14 cellular contexts compared by ENCODE assay signal in the genomic region with DNA sequence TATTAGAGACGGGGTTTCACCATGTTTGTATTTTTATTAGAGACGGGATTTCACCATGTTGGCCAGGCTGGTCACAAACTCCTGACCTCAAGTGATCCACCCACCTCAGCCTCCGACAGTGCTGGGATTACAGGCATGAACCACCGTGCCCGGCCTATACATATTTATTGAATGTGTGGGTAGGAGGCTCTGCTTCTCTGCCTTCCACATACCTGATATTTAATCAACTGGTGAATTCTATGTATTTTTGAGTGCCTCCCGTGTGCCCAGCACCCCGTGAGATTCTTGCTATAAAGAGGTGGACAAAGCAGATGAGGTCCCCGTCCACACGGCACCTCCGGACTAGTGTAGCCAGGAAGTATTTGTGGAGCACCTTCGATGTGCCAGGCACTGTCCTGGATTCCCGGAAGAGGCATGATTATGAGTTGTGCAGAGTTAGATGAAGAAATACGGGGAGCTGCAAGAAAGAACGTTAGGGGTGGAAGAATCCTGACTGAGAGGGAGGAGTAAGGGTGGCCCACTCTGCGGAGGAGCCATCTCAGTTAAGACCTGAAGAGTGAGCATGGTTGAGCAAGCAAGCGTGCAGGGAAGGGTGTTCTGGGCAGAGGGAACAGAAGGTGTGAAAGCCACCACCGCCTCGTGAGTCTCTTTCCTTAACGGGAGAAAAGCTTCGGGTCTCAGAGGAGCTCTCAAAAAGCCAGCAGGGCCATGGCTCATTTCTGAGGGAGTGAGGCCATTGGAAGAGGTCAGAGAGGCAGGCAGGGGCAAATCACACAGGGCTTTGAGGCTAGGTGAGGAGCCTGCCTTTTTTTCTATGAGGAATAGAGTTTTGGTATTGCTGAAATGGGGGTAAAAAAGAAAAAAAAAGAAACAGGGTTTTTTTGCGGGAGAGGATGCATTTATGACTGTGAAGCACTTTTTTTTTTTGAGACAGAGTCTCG. TPM values are rescaled to one million over a fixed set of nuclear protein-coding genes. Genes with fewer than 3 reads are reported as not detected.
A peak's percentile ranks its signal among the peaks of the same experiment; 100 is the strongest.
DNase-seq lines count a peak whose midpoint lies in the region; ATAC-seq and TF ChIP-seq lines count a peak whose summit lies in the region.
"Had no signal": no experiment of that assay in that cellular context is flagged by ENCODE, and none has a peak within 500 bp of the region (broad histone marks: within the 10 kb centered on the region; RNA-seq: fewer than 3 reads in every experiment).

No MANE protein-coding gene starts in this region.

- no peaks in the 10 kb centered on the region for H3K36me3 ChIP-seq in Caco-2 (ENCODE audit: control insufficient read depth, insufficient read depth, low read length)
- H3K36me3 ChIP-seq in NT2/D1 (ENCODE audit: insufficient read depth, insufficient read length, low read length): peaks cover 5% of the 10 kb centered on the region
- H3K36me3 ChIP-seq in prostate gland: no peaks in the 10 kb centered on the region

- no peaks in the 10 kb centered on the region for H3K27me3 ChIP-seq in Caco-2 (replicated peaks; ENCODE audit: control insufficient read depth, insufficient read depth, low read length)
- H3K27me3 ChIP-seq in NT2/D1 (ENCODE audit: insufficient read depth, insufficient read length): no peaks in the 10 kb centered on the region
- H3K27me3 ChIP-seq in prostate gland (replicated peaks; ENCODE audit: insufficient read depth): no peaks in the 10 kb centered on the region

- POLR2A ChIA-PET in Caco-2 (lab: Charles Lee): interaction anchor here (0.6 kb wide), 1 partner anchor 86 kb away, joined by 4 read pairs; no protein-coding TSS in a partner anchor

- CTCF ChIA-PET in Caco-2 (lab: Charles Lee): no interaction called here

- peak overlapping the region; percentile 82 for H3K27ac Mint-ChIP-seq in Caco-2 (ENCODE audit: unreplicated experiment)

- H3K9ac ChIP-seq in NT2/D1 (ENCODE audit: insufficient read length, low read depth): peak overlapping the region; percentile 26

- TF ChIP-seq CTCF in Caco-2 (IDR thresholded peaks at IDR 0.05; ENCODE audit: insufficient read depth in 1 of 2, low read depth in 1 of 2, low read length in 1 of 2, severe bottlenecking in 1 of 2, unreplicated experiment in 1 of 2) (no peak), fibroblast of villous mesenchyme (IDR thresholded peaks at IDR 0.05; ENCODE audit: insufficient read depth, low read depth, low read length) (no peak), prostate gland (IDR thresholded peaks at IDR 0.05) (no peak), GM13976 (IDR thresholded peaks at IDR 0.05; ENCODE audit: borderline replicate concordance, control extremely low read depth, extremely low read depth, insufficient read depth, missing control alignments) (no peak)

- DNase-seq in Caco-2 (no peak), NT2/D1 (ENCODE audit: low read depth, low spot score) (no peak), fibroblast of villous mesenchyme (ENCODE audit: low read depth) (peak; percentile 20), prostate gland (ENCODE audit: low spot score) (no peak), ureter (ENCODE audit: low spot score) (no peak), GM13976 (ENCODE audit: low spot score) (no peak), nucleus accumbens (lab: John Stamatoyannopoulos, UW) (no peak)
- DNase-seq: activated CD4-positive, alpha-beta T cell treated with anti-CD3 and anti-CD28 coated beads for 1 hour; activated effector memory CD4-positive, alpha-beta T cell treated with anti-CD3 and anti-CD28 coated beads, Interleukin-2, amount 50 U/mL, for 16 hours; aorta; left cardiac atrium; NCI-H1694 had no signal

- no peaks in the 10 kb centered on the region for H3K27me3 Mint-ChIP-seq in Caco-2 (ENCODE audit: insufficient read depth, unreplicated experiment)

- 78% methylated on average over 22 of the region's 22 CpGs for WGBS in prostate gland

- H3K36me3 Mint-ChIP-seq in Caco-2 (ENCODE audit: insufficient read depth, unreplicated experiment): no peaks in the 10 kb centered on the region

- H3K4me1 ChIP-seq in Caco-2 (no peaks in the 10 kb centered on the region), NT2/D1 (ENCODE audit: insufficient read depth, insufficient read length) (peaks cover 50% of the 10 kb centered on the region), prostate gland (replicated peaks) (peaks cover 25% of the 10 kb centered on the region)

- no peaks in the 10 kb centered on the region for H3K9me3 ChIP-seq in Caco-2
- no peaks in the 10 kb centered on the region for H3K9me3 ChIP-seq in NT2/D1 (ENCODE audit: insufficient read depth, low read length)
- no peaks in the 10 kb centered on the region for H3K9me3 ChIP-seq in prostate gland

- no TSS peak for BruUV-seq in Caco-2 (replicated peaks; lab: Mats Ljungman, UMichigan)

- H3K4me3 ChIP-seq in Caco-2 (ENCODE audit: low read depth, low read length): no peak overlapping the region
- no peak overlapping the region for H3K4me3 ChIP-seq in NT2/D1 (ENCODE audit: insufficient read length, low read depth)
- H3K4me3 ChIP-seq in fibroblast of villous mesenchyme (ENCODE audit: low read depth, low read length): no peak overlapping the region
- no peak overlapping the region for H3K4me3 ChIP-seq in prostate gland

- no peaks in the 10 kb centered on the region for H3K9me3 Mint-ChIP-seq in Caco-2 (ENCODE audit: unreplicated experiment)

- intact Hi-C loops in Caco-2 (cut with micrococcal nuclease; ENCODE audit: unreplicated experiment): no loop called here
- intact Hi-C loops in prostate gland (cut with DNase I): no loop called here

- TF ChIP-seq POLR2A in prostate gland (IDR thresholded peaks at IDR 0.05): no peak

- ATAC-seq in HG03135 (IDR thresholded peaks at IDR 0.05; ENCODE audit: unreplicated experiment): no peak

- H3K27ac ChIP-seq in prostate gland: peak overlapping the region; percentile 84 to 85

- H3K4me1 Mint-ChIP-seq in Caco-2 (ENCODE audit: low read depth, unreplicated experiment): no peaks in the 10 kb centered on the region

- in situ Hi-C loops in GM13976 (cut with MboI; ENCODE audit: low sequenced_read_pairs, unreplicated experiment): no loop called here

- peak overlapping the region; percentile 63 for H3K4me3 Mint-ChIP-seq in Caco-2 (ENCODE audit: unreplicated experiment)

RNA-seq across cellular contexts. Expression of a gene that starts 21.2 kb away (rescaled TPM):
- total RNA-seq in Caco-2 (2022): 4.0 and 4.2 TPM in 2 replicates
- total RNA-seq in fibroblast of villous mesenchyme: 44.0 and 87.3 TPM in 2 replicates
- 100 to 1,000 TPM; 186 to 226 TPM for total RNA-seq in prostate gland
- total RNA-seq in ureter: 192 TPM
- total RNA-seq: HT1080 had no signal
